In the genomic region with DNA sequence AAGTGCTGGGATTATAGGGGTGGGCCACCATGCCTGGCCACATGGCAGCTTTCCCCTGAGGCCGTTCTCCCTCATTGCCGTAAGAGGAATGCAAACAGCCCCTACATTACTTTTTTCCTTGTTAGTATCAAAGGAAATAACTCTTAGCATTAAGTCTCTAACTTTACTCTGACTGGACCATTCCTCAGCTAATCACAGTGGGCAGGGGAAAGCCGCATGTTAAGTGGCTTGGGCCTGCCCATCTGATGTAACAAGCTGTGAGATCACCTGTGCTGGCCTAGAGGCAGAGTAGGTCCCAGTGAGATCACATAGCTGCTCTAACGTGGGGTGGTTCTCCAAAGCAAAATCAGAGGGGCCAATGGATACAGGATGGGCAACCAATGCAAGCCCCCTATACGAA, we compare ENCODE assay signal across 1 cellular context.
TF ChIP-seq lines count a peak whose summit lies in the region.

No MANE protein-coding gene starts in this region.

TF ChIP-seq in GM23338, 12 proteins besides CTCF, POLR2A, EP300 and RAD21:
- TF ChIP-seq, protein P1, sequence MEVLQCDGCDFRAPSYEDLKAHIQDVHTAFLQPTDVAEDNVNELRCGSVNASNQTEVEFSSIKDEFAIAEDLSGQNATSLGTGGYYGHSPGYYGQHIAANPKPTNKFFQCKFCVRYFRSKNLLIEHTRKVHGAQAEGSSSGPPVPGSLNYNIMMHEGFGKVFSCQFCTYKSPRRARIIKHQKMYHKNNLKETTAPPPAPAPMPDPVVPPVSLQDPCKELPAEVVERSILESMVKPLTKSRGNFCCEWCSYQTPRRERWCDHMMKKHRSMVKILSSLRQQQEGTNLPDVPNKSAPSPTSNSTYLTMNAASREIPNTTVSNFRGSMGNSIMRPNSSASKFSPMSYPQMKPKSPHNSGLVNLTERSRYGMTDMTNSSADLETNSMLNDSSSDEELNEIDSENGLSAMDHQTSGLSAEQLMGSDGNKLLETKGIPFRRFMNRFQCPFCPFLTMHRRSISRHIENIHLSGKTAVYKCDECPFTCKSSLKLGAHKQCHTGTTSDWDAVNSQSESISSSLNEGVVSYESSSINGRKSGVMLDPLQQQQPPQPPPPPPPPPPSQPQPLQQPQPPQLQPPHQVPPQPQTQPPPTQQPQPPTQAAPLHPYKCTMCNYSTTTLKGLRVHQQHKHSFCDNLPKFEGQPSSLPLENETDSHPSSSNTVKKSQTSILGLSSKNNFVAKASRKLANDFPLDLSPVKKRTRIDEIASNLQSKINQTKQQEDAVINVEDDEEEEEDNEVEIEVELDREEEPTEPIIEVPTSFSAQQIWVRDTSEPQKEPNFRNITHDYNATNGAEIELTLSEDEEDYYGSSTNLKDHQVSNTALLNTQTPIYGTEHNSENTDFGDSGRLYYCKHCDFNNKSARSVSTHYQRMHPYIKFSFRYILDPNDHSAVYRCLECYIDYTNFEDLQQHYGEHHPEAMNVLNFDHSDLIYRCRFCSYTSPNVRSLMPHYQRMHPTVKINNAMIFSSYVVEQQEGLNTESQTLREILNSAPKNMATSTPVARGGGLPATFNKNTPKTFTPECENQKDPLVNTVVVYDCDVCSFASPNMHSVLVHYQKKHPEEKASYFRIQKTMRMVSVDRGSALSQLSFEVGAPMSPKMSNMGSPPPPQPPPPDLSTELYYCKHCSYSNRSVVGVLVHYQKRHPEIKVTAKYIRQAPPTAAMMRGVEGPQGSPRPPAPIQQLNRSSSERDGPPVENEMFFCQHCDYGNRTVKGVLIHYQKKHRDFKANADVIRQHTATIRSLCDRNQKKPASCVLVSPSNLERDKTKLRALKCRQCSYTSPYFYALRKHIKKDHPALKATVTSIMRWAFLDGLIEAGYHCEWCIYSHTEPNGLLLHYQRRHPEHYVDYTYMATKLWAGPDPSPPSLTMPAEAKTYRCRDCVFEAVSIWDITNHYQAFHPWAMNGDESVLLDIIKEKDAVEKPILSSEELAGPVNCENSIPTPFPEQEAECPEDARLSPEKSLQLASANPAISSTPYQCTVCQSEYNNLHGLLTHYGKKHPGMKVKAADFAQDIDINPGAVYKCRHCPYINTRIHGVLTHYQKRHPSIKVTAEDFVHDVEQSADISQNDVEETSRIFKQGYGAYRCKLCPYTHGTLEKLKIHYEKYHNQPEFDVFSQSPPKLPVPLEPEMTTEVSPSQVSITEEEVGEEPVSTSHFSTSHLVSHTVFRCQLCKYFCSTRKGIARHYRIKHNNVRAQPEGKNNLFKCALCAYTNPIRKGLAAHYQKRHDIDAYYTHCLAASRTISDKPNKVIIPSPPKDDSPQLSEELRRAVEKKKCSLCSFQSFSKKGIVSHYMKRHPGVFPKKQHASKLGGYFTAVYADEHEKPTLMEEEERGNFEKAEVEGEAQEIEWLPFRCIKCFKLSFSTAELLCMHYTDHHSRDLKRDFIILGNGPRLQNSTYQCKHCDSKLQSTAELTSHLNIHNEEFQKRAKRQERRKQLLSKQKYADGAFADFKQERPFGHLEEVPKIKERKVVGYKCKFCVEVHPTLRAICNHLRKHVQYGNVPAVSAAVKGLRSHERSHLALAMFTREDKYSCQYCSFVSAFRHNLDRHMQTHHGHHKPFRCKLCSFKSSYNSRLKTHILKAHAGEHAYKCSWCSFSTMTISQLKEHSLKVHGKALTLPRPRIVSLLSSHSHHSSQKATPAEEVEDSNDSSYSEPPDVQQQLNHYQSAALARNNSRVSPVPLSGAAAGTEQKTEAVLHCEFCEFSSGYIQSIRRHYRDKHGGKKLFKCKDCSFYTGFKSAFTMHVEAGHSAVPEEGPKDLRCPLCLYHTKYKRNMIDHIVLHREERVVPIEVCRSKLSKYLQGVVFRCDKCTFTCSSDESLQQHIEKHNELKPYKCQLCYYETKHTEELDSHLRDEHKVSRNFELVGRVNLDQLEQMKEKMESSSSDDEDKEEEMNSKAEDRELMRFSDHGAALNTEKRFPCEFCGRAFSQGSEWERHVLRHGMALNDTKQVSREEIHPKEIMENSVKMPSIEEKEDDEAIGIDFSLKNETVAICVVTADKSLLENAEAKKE (CRISPR knock-in tag; IDR thresholded peaks at IDR 0.05): no peak
- TF ChIP-seq EZH2 (IDR thresholded peaks at IDR 0.05; ENCODE audit: low read depth, unreplicated experiment) (no peak), EZH2phosphoT487 (IDR thresholded peaks at IDR 0.05; ENCODE audit: unreplicated experiment) (no peak), STAT1 (IDR thresholded peaks at IDR 0.05; ENCODE audit: unreplicated experiment) (no peak), ZNF331 (CRISPR knock-in tag; IDR thresholded peaks at IDR 0.05; ENCODE audit: low read depth) (no peak), JUNB (IDR thresholded peaks at IDR 0.05; ENCODE audit: unreplicated experiment) (no peak), POLR2AphosphoS5 (IDR thresholded peaks at IDR 0.05; ENCODE audit: low read depth) (no peak), CREB1 (CRISPR knock-in tag; IDR thresholded peaks at IDR 0.05; ENCODE audit: low read depth) (no peak), ZNF114 (CRISPR knock-in tag; IDR thresholded peaks at IDR 0.05) (no peak), NANOG (IDR thresholded peaks at IDR 0.05; ENCODE audit: borderline replicate concordance) (no peak)
- TF ChIP-seq, protein P2, sequence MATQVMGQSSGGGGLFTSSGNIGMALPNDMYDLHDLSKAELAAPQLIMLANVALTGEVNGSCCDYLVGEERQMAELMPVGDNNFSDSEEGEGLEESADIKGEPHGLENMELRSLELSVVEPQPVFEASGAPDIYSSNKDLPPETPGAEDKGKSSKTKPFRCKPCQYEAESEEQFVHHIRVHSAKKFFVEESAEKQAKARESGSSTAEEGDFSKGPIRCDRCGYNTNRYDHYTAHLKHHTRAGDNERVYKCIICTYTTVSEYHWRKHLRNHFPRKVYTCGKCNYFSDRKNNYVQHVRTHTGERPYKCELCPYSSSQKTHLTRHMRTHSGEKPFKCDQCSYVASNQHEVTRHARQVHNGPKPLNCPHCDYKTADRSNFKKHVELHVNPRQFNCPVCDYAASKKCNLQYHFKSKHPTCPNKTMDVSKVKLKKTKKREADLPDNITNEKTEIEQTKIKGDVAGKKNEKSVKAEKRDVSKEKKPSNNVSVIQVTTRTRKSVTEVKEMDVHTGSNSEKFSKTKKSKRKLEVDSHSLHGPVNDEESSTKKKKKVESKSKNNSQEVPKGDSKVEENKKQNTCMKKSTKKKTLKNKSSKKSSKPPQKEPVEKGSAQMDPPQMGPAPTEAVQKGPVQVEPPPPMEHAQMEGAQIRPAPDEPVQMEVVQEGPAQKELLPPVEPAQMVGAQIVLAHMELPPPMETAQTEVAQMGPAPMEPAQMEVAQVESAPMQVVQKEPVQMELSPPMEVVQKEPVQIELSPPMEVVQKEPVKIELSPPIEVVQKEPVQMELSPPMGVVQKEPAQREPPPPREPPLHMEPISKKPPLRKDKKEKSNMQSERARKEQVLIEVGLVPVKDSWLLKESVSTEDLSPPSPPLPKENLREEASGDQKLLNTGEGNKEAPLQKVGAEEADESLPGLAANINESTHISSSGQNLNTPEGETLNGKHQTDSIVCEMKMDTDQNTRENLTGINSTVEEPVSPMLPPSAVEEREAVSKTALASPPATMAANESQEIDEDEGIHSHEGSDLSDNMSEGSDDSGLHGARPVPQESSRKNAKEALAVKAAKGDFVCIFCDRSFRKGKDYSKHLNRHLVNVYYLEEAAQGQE (IDR thresholded peaks at IDR 0.05; ENCODE audit: unreplicated experiment): no peak
- TF ChIP-seq, protein P3, sequence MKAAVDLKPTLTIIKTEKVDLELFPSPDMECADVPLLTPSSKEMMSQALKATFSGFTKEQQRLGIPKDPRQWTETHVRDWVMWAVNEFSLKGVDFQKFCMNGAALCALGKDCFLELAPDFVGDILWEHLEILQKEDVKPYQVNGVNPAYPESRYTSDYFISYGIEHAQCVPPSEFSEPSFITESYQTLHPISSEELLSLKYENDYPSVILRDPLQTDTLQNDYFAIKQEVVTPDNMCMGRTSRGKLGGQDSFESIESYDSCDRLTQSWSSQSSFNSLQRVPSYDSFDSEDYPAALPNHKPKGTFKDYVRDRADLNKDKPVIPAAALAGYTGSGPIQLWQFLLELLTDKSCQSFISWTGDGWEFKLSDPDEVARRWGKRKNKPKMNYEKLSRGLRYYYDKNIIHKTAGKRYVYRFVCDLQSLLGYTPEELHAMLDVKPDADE (IDR thresholded peaks at IDR 0.05): no peak
